In genomic region chr2:114919985-114920384, GRCh38 we compare ENCODE assay signal across 34 cellular contexts.
"Had no signal": no experiment of that assay in that cellular context is flagged by ENCODE, and none has a peak within 500 bp of the region (broad histone marks: within the 10 kb centered on the region; RNA-seq: fewer than 3 reads in every experiment).

No MANE protein-coding gene starts in this region.

- H3K4me3 ChIP-seq: MG63 had no signal

- H3K27me3 ChIP-seq: MG63 had no signal

- H3K9me3 ChIP-seq: MG63 had no signal

- H3K36me3 ChIP-seq: MG63 had no signal

- DNase-seq: Karpas-422, Kasumi-1, MG63, MM.1S, MV-4-11, NCI-H1048, NCI-H1092, NCI-H1092 treated with DMSO at 0.1 percent for 48 hours, NCI-H1105, NCI-H1105 treated with DMSO at 0.1 percent for 48 hours, NCI-H1417, NCI-H1417 treated with DMSO at 0.1 percent for 48 hours, NCI-H1436, NCI-H1436 treated with DMSO at 0.1 percent for 48 hours, NCI-H146, NCI-H1694, NCI-H1694 treated with DMSO at 0.1 percent for 48 hours, NCI-H187 treated with DMSO at 0.1 percent for 48 hours, NCI-H1930, NCI-H2029, NCI-H2029 treated with DMSO at 0.1 percent for 48 hours, NCI-H2081, NCI-H2081 treated with DMSO at 0.1 percent for 48 hours, NCI-H2107, NCI-H2171, NCI-H2171 treated with DMSO at 0.1 percent for 48 hours, NCI-H2227 treated with DMSO at 0.1 percent for 48 hours, NCI-H226, NCI-H345, NCI-H446, NCI-H446 treated with DMSO at 0.1 percent for 48 hours, NCI-H510A, NCI-H510A treated with DMSO at 0.1 percent for 48 hours, NCI-H524 had no signal
